In genomic region chr6:3838992-3839867, GRCh38 we compare ENCODE assay signal across 1 cellular context.
TF ChIP-seq lines count a peak whose summit lies in the region.

No MANE protein-coding gene starts in this region.

TF ChIP-seq in GM23338, 12 proteins besides CTCF, POLR2A, EP300 and RAD21 (continued from another document):
- TF ChIP-seq, protein P1, sequence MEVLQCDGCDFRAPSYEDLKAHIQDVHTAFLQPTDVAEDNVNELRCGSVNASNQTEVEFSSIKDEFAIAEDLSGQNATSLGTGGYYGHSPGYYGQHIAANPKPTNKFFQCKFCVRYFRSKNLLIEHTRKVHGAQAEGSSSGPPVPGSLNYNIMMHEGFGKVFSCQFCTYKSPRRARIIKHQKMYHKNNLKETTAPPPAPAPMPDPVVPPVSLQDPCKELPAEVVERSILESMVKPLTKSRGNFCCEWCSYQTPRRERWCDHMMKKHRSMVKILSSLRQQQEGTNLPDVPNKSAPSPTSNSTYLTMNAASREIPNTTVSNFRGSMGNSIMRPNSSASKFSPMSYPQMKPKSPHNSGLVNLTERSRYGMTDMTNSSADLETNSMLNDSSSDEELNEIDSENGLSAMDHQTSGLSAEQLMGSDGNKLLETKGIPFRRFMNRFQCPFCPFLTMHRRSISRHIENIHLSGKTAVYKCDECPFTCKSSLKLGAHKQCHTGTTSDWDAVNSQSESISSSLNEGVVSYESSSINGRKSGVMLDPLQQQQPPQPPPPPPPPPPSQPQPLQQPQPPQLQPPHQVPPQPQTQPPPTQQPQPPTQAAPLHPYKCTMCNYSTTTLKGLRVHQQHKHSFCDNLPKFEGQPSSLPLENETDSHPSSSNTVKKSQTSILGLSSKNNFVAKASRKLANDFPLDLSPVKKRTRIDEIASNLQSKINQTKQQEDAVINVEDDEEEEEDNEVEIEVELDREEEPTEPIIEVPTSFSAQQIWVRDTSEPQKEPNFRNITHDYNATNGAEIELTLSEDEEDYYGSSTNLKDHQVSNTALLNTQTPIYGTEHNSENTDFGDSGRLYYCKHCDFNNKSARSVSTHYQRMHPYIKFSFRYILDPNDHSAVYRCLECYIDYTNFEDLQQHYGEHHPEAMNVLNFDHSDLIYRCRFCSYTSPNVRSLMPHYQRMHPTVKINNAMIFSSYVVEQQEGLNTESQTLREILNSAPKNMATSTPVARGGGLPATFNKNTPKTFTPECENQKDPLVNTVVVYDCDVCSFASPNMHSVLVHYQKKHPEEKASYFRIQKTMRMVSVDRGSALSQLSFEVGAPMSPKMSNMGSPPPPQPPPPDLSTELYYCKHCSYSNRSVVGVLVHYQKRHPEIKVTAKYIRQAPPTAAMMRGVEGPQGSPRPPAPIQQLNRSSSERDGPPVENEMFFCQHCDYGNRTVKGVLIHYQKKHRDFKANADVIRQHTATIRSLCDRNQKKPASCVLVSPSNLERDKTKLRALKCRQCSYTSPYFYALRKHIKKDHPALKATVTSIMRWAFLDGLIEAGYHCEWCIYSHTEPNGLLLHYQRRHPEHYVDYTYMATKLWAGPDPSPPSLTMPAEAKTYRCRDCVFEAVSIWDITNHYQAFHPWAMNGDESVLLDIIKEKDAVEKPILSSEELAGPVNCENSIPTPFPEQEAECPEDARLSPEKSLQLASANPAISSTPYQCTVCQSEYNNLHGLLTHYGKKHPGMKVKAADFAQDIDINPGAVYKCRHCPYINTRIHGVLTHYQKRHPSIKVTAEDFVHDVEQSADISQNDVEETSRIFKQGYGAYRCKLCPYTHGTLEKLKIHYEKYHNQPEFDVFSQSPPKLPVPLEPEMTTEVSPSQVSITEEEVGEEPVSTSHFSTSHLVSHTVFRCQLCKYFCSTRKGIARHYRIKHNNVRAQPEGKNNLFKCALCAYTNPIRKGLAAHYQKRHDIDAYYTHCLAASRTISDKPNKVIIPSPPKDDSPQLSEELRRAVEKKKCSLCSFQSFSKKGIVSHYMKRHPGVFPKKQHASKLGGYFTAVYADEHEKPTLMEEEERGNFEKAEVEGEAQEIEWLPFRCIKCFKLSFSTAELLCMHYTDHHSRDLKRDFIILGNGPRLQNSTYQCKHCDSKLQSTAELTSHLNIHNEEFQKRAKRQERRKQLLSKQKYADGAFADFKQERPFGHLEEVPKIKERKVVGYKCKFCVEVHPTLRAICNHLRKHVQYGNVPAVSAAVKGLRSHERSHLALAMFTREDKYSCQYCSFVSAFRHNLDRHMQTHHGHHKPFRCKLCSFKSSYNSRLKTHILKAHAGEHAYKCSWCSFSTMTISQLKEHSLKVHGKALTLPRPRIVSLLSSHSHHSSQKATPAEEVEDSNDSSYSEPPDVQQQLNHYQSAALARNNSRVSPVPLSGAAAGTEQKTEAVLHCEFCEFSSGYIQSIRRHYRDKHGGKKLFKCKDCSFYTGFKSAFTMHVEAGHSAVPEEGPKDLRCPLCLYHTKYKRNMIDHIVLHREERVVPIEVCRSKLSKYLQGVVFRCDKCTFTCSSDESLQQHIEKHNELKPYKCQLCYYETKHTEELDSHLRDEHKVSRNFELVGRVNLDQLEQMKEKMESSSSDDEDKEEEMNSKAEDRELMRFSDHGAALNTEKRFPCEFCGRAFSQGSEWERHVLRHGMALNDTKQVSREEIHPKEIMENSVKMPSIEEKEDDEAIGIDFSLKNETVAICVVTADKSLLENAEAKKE (CRISPR knock-in tag; IDR thresholded peaks at IDR 0.05) = no peak
- TF ChIP-seq POLR2AphosphoS5 (IDR thresholded peaks at IDR 0.05; ENCODE audit: low read depth) = no peak
- TF ChIP-seq EZH2phosphoT487 (IDR thresholded peaks at IDR 0.05; ENCODE audit: unreplicated experiment) = no peak
- TF ChIP-seq ZNF331 (CRISPR knock-in tag; IDR thresholded peaks at IDR 0.05; ENCODE audit: low read depth) = no peak
- TF ChIP-seq, protein P2, sequence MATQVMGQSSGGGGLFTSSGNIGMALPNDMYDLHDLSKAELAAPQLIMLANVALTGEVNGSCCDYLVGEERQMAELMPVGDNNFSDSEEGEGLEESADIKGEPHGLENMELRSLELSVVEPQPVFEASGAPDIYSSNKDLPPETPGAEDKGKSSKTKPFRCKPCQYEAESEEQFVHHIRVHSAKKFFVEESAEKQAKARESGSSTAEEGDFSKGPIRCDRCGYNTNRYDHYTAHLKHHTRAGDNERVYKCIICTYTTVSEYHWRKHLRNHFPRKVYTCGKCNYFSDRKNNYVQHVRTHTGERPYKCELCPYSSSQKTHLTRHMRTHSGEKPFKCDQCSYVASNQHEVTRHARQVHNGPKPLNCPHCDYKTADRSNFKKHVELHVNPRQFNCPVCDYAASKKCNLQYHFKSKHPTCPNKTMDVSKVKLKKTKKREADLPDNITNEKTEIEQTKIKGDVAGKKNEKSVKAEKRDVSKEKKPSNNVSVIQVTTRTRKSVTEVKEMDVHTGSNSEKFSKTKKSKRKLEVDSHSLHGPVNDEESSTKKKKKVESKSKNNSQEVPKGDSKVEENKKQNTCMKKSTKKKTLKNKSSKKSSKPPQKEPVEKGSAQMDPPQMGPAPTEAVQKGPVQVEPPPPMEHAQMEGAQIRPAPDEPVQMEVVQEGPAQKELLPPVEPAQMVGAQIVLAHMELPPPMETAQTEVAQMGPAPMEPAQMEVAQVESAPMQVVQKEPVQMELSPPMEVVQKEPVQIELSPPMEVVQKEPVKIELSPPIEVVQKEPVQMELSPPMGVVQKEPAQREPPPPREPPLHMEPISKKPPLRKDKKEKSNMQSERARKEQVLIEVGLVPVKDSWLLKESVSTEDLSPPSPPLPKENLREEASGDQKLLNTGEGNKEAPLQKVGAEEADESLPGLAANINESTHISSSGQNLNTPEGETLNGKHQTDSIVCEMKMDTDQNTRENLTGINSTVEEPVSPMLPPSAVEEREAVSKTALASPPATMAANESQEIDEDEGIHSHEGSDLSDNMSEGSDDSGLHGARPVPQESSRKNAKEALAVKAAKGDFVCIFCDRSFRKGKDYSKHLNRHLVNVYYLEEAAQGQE (IDR thresholded peaks at IDR 0.05; ENCODE audit: unreplicated experiment) = no peak
TF ChIP-seq in GM23338: peak in this region for 0.
